Comparison of ENCODE assay signal across 26 cellular contexts in the genomic region with DNA sequence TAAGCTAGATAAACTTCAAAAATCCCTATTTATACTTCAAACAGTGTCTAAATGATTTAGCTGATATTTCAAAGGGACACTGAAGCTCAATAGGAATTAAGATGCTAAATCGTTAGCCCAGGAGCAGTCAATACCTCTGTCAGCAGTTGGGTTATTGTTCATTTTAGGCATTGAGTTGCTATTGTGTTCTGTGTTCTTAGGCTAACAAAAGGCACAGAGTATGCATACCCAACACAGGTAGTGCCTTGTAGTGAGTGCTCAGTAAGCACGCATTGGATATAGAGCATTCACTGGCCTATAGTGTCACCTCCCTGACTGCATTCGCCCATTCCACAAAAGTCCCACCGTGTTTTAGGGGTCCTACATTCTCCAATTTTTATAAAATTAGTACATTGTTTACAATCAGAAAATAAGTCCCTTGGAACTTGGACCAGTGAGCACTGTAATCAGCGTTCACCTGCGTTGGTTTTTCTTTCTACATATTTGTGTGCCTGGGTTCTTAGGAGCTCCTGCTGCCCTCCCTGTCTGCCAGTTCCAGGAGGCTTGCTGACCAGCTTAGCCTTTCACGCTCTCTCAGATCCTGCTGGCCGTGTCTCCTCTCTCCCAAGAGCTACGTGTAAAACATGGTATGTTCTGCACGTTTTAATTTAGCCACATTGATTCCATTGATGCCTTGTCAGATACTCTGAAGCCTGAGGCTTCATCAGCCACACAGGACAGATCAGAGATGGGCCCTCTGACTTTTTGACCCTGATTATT.
"Had no signal": no experiment of that assay in that cellular context is flagged by ENCODE, and none has a peak within 500 bp of the region (broad histone marks: within the 10 kb centered on the region; RNA-seq: fewer than 3 reads in every experiment).

No MANE protein-coding gene starts in this region.

- H3K9ac ChIP-seq: parathyroid adenoma had no signal

- H3K36me3 ChIP-seq: heart right ventricle, vagina had no signal

- ATAC-seq: activated CD4-positive, alpha-beta T cell treated with anti-CD3 and anti-CD28 coated beads for 36 hours; activated T-helper 17 cell treated with anti-CD3 and anti-CD28 coated beads, Interleukin-2, amount 50 U/mL, for 72 hours; heart right ventricle; left cardiac atrium; natural killer cell; sciatic nerve; stimulated activated naive B cell treated with anti-CD40 and anti-IgM and Interleukin-4, amounts not matched to agents 10 μg/mL and 1 μg/mL and 100 μg/mL, for 72 hours had no signal

- H3K36me3 Mint-ChIP-seq: activated naive CD8-positive, alpha-beta T cell treated with anti-CD3 and anti-CD28 coated beads, Interleukin-2, amount 10 ng/mL, durations not matched to agents 7 days and 5 days; natural killer cell; stimulated activated naive B cell treated with anti-CD40 and anti-IgM and Interleukin-4, amounts not matched to agents 10 μg/mL and 1 μg/mL and 100 μg/mL, for 72 hours had no signal

- H3K27me3 Mint-ChIP-seq: activated B cell treated with CpG ODN at 0.5 μM for 24 hours; activated CD4-positive, alpha-beta T cell treated with anti-CD3 and anti-CD28 coated beads for 36 hours; activated naive CD8-positive, alpha-beta T cell treated with anti-CD3 and anti-CD28 coated beads, Interleukin-2, amount 10 ng/mL, durations not matched to agents 7 days and 5 days; activated T-cell treated with anti-CD3 and anti-CD28 coated beads, Interleukin-2, amount 50 U/mL, for 24 hours; activated T-helper 17 cell treated with anti-CD3 and anti-CD28 coated beads, Interleukin-2, amount 50 U/mL, for 72 hours; stimulated activated naive B cell treated with anti-CD40 and anti-IgM and Interleukin-4, amounts not matched to agents 10 μg/mL and 1 μg/mL and 100 μg/mL, for 72 hours had no signal

- H3K4me1 ChIP-seq: heart right ventricle, parathyroid adenoma, vagina had no signal

- H3K4me3 Mint-ChIP-seq: activated B cell treated with CpG ODN at 0.5 μM for 24 hours; activated CD4-positive, alpha-beta T cell treated with anti-CD3 and anti-CD28 coated beads for 36 hours; activated naive CD4-positive, alpha-beta T cell treated with anti-CD3 and anti-CD28 coated beads for 36 hours; activated naive CD8-positive, alpha-beta T cell treated with anti-CD3 and anti-CD28 coated beads, Interleukin-2, amount 10 ng/mL, durations not matched to agents 7 days and 5 days; activated T-cell treated with anti-CD3 and anti-CD28 coated beads, Interleukin-2, amount 50 U/mL, for 24 hours; activated T-helper 17 cell treated with anti-CD3 and anti-CD28 coated beads, Interleukin-2, amount 50 U/mL, for 72 hours; natural killer cell; stimulated activated naive B cell treated with anti-CD40 and anti-IgM and Interleukin-4, amounts not matched to agents 10 μg/mL and 1 μg/mL and 100 μg/mL, for 72 hours had no signal

- H3K79me2 ChIP-seq: parathyroid adenoma had no signal

- H2AFZ ChIP-seq: parathyroid adenoma had no signal

- DNase-seq: activated B cell treated with CpG ODN at 0.5 μM for 24 hours; activated CD4-positive, alpha-beta T cell treated with anti-CD3 and anti-CD28 coated beads for 36 hours; activated CD4-positive, alpha-beta T cell treated with anti-CD3 and anti-CD28 coated beads, Interleukin-2, amount 50 U/mL, for 4 hours; activated CD8-positive, alpha-beta memory T cell treated with anti-CD3 and anti-CD28 coated beads for 24 hours; activated CD8-positive, alpha-beta memory T cell treated with anti-CD3 and anti-CD28 coated beads, Interleukin-2, amount 50 U/mL, for 4 hours; activated naive CD4-positive, alpha-beta T cell treated with anti-CD3 and anti-CD28 coated beads for 36 hours; activated naive CD8-positive, alpha-beta T cell treated with anti-CD3 and anti-CD28 coated beads, Interleukin-2, amount 10 ng/mL, durations not matched to agents 7 days and 5 days; activated T-cell treated with anti-CD3 and anti-CD28 coated beads, Interleukin-2, amount 50 U/mL, for 24 hours; amniotic stem cell; cortex of kidney; heart right ventricle; islet precursor cell; left cardiac atrium; midbrain; natural killer cell; stimulated activated CD4-positive, alpha-beta T cell treated with anti-CD3 and anti-CD28 coated beads, Interleukin-15, amount 100 ng/mL, for 24 hours; stimulated activated naive B cell treated with anti-CD40 and anti-IgM and Interleukin-4, amounts not matched to agents 10 μg/mL and 1 μg/mL and 100 μg/mL, for 72 hours; trophoblast cell had no signal

- H3K4me2 ChIP-seq: smooth muscle cell had no signal

- H3K4me3 ChIP-seq: heart right ventricle, smooth muscle cell, vagina had no signal

- H3K27ac Mint-ChIP-seq: activated B cell treated with CpG ODN at 0.5 μM for 24 hours; activated CD4-positive, alpha-beta T cell treated with anti-CD3 and anti-CD28 coated beads for 36 hours; activated naive CD4-positive, alpha-beta T cell treated with anti-CD3 and anti-CD28 coated beads for 36 hours; activated naive CD8-positive, alpha-beta T cell treated with anti-CD3 and anti-CD28 coated beads, Interleukin-2, amount 10 ng/mL, durations not matched to agents 7 days and 5 days; activated T-cell treated with anti-CD3 and anti-CD28 coated beads, Interleukin-2, amount 50 U/mL, for 24 hours; activated T-helper 17 cell treated with anti-CD3 and anti-CD28 coated beads, Interleukin-2, amount 50 U/mL, for 72 hours; natural killer cell; stimulated activated naive B cell treated with anti-CD40 and anti-IgM and Interleukin-4, amounts not matched to agents 10 μg/mL and 1 μg/mL and 100 μg/mL, for 72 hours had no signal

- H3K9me3 ChIP-seq: heart right ventricle, vagina had no signal

- H3K27me3 ChIP-seq: heart right ventricle, vagina had no signal

- H3K9me3 Mint-ChIP-seq: activated B cell treated with CpG ODN at 0.5 μM for 24 hours; activated naive CD4-positive, alpha-beta T cell treated with anti-CD3 and anti-CD28 coated beads for 36 hours; activated naive CD8-positive, alpha-beta T cell treated with anti-CD3 and anti-CD28 coated beads, Interleukin-2, amount 10 ng/mL, durations not matched to agents 7 days and 5 days; activated T-cell treated with anti-CD3 and anti-CD28 coated beads, Interleukin-2, amount 50 U/mL, for 24 hours; activated T-helper 17 cell treated with anti-CD3 and anti-CD28 coated beads, Interleukin-2, amount 50 U/mL, for 72 hours had no signal

- H3K27ac ChIP-seq: heart right ventricle, parathyroid adenoma, vagina had no signal

- H3K4me1 Mint-ChIP-seq: activated B cell treated with CpG ODN at 0.5 μM for 24 hours; activated CD4-positive, alpha-beta T cell treated with anti-CD3 and anti-CD28 coated beads for 36 hours; activated naive CD8-positive, alpha-beta T cell treated with anti-CD3 and anti-CD28 coated beads, Interleukin-2, amount 10 ng/mL, durations not matched to agents 7 days and 5 days; activated T-helper 17 cell treated with anti-CD3 and anti-CD28 coated beads, Interleukin-2, amount 50 U/mL, for 72 hours; stimulated activated naive B cell treated with anti-CD40 and anti-IgM and Interleukin-4, amounts not matched to agents 10 μg/mL and 1 μg/mL and 100 μg/mL, for 72 hours had no signal

- FAIRE-seq: bronchial epithelial cell, endometrium, TTC549 had no signal
